ENCODE assay signal across 2 cellular contexts in genomic region chr9:127546125-127546832, GRCh38.
TF ChIP-seq lines count a peak whose summit lies in the region.

No MANE protein-coding gene starts in this region.

TF ChIP-seq in A549, 52 proteins besides CTCF, POLR2A, EP300 and RAD21:
- TF ChIP-seq ATOH8 (CRISPR knock-in tag; IDR thresholded peaks at IDR 0.05; ENCODE audit: low read depth) (no peak), ZNF302 (CRISPR knock-in tag; IDR thresholded peaks at IDR 0.05) (no peak), FOSB (CRISPR knock-in tag; IDR thresholded peaks at IDR 0.05) (no peak), PBX3 (IDR thresholded peaks at IDR 0.05) (no peak), CHD4 (IDR thresholded peaks at IDR 0.05; ENCODE audit: borderline replicate concordance) (no peak), NFE2L2 (conservative IDR thresholded peaks at IDR 0.05; ENCODE audit: low read length) (no peak), CHD2 (IDR thresholded peaks at IDR 0.05; ENCODE audit: low read length, partially characterized antibody) (no peak), RCOR1 (IDR thresholded peaks at IDR 0.05; ENCODE audit: low read depth, low read length) (no peak), HOXB5 (CRISPR knock-in tag; IDR thresholded peaks at IDR 0.05) (no peak), MYC (IDR thresholded peaks at IDR 0.05; ENCODE audit: borderline replicate concordance, low read length) (no peak), HEYL (CRISPR knock-in tag; IDR thresholded peaks at IDR 0.05) (no peak), ELK1 (IDR thresholded peaks at IDR 0.05; ENCODE audit: low read depth, low read length) (no peak), SREBF2 (IDR thresholded peaks at IDR 0.05) (no peak), HOXA7 (CRISPR knock-in tag; IDR thresholded peaks at IDR 0.05) (no peak), BCL3 (IDR thresholded peaks at IDR 0.05) (no peak), HOXB13 (CRISPR knock-in tag; IDR thresholded peaks at IDR 0.05; ENCODE audit: low read depth) (no peak), KDM1A (IDR thresholded peaks at IDR 0.05; ENCODE audit: low read depth) (no peak), MAZ (IDR thresholded peaks at IDR 0.05; ENCODE audit: borderline replicate concordance, low read depth, low read length) (no peak), GATA3 (IDR thresholded peaks at IDR 0.05; ENCODE audit: borderline replicate concordance) (no peak), FOSL2 (IDR thresholded peaks at IDR 0.05) (no peak), FOSL2 (CRISPR knock-in tag; IDR thresholded peaks at IDR 0.05) (no peak)

TF ChIP-seq in H1, 55 proteins besides CTCF, POLR2A, EP300 and RAD21:
- TF ChIP-seq TAF1 (IDR thresholded peaks at IDR 0.05; ENCODE audit: low read depth, low read length): no peak
